1 cellular context compared by ENCODE assay signal in genomic region chr9:4677392-4677791, GRCh38.
TF ChIP-seq lines count a peak whose summit lies in the region.

No MANE protein-coding gene starts in this region.

TF ChIP-seq in A549, 52 proteins besides CTCF, POLR2A, EP300 and RAD21:
- no peak for TF ChIP-seq PHF8 (IDR thresholded peaks at IDR 0.05; ENCODE audit: borderline replicate concordance, low read depth)
- no peak for TF ChIP-seq FOSB (CRISPR knock-in tag; IDR thresholded peaks at IDR 0.05)
- TF ChIP-seq, protein P1, sequence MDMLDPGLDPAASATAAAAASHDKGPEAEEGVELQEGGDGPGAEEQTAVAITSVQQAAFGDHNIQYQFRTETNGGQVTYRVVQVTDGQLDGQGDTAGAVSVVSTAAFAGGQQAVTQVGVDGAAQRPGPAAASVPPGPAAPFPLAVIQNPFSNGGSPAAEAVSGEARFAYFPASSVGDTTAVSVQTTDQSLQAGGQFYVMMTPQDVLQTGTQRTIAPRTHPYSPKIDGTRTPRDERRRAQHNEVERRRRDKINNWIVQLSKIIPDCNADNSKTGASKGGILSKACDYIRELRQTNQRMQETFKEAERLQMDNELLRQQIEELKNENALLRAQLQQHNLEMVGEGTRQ (IDR thresholded peaks at IDR 0.05): no peak
- no peak for TF ChIP-seq HOXB13 (CRISPR knock-in tag; IDR thresholded peaks at IDR 0.05; ENCODE audit: low read depth)
- no peak for TF ChIP-seq CEBPB (IDR thresholded peaks at IDR 0.05)
- TF ChIP-seq BCL3 (IDR thresholded peaks at IDR 0.05): no peak
- no peak for TF ChIP-seq HDAC2 (IDR thresholded peaks at IDR 0.05)
- TF ChIP-seq KDM5A (IDR thresholded peaks at IDR 0.05): no peak
- TF ChIP-seq KDM1A (IDR thresholded peaks at IDR 0.05; ENCODE audit: low read depth): no peak
- TF ChIP-seq MAFK (IDR thresholded peaks at IDR 0.05; ENCODE audit: partially characterized antibody): no peak
- no peak for TF ChIP-seq BHLHE40 (IDR thresholded peaks at IDR 0.05; ENCODE audit: low read depth, low read length)
- TF ChIP-seq RARB (CRISPR knock-in tag; IDR thresholded peaks at IDR 0.05): no peak
- no peak for TF ChIP-seq NFE2L2 (conservative IDR thresholded peaks at IDR 0.05; ENCODE audit: low read length)
- TF ChIP-seq TP53 (CRISPR knock-in tag; IDR thresholded peaks at IDR 0.05): no peak
- no peak for TF ChIP-seq ZC3H11A (IDR thresholded peaks at IDR 0.05)
- no peak for TF ChIP-seq RNF2 (IDR thresholded peaks at IDR 0.05; ENCODE audit: borderline replicate concordance, low read depth)
- TF ChIP-seq, protein P2, sequence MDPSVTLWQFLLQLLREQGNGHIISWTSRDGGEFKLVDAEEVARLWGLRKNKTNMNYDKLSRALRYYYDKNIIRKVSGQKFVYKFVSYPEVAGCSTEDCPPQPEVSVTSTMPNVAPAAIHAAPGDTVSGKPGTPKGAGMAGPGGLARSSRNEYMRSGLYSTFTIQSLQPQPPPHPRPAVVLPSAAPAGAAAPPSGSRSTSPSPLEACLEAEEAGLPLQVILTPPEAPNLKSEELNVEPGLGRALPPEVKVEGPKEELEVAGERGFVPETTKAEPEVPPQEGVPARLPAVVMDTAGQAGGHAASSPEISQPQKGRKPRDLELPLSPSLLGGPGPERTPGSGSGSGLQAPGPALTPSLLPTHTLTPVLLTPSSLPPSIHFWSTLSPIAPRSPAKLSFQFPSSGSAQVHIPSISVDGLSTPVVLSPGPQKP (IDR thresholded peaks at IDR 0.05; ENCODE audit: low read depth, low read length): no peak
